1 cellular context compared by ENCODE assay signal in the genomic region with DNA sequence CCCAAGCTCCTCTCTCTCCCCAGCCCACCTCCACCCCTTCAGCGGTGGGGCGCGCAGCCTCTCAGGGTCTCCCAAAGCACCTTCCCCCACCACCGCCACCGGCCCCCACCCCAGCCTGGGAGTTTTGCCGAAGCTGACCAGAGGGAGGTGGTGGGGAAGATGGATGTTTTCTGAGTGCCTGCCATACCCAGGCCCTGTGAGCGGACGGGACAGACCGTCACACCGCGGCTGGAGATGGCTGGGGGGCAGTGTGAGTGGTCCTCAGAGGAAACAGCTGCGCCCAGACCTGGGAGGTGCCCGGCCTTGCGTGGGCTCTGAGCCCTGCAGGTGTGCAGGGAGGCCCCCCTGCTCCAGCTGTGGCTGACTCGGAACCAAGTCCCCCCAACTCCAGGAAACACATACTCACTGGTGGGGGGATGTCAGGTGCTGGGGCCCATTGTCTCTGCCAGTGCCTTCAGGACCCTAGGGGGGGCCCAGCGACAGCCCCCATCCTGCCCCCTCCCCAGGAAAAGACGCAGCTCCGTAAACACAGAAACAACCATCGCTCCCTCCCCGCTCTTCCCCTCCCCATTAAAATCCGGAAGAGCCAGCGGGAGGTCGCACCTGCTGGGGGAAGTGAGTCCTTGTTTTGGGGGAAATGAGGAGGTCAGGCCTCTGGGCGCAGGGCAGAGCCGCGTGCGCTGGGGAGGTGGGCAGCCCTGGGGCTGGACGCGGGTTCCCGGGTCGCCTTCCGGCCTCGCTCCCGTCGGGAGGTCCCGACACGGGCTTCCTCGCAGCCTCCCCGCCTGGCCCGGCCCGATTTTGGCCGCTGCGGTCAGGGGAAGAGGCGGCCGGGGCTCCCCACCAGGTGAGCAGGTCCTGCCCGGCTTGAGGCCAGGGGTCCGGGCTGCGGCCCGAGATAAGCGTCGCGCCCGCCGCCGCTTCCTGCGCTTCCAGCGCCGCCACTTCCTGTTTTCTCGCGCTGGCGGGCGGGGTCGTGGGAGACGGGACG.
TF ChIP-seq lines count a peak whose summit lies in the region.

No MANE protein-coding gene starts in this region.

TF ChIP-seq in K562, 482 proteins besides CTCF, POLR2A, EP300 and RAD21 (continued from another document and continues in another):
- TF ChIP-seq EWSR1 (IDR thresholded peaks at IDR 0.05; ENCODE audit: borderline replicate concordance, low read depth, partially characterized antibody) (no peak), ZNF347 (CRISPR knock-in tag; IDR thresholded peaks at IDR 0.05; ENCODE audit: low read depth) (no peak), ARID1B (IDR thresholded peaks at IDR 0.05) (peak; percentile 82), ZNF766 (CRISPR knock-in tag; conservative IDR thresholded peaks at IDR 0.05) (no peak), FOXK2 (conservative IDR thresholded peaks at IDR 0.05 in 1 of 2, IDR thresholded peaks at IDR 0.05 in 1 of 2; ENCODE audit: low read depth in 2 of 2) (no peak), GTF2A2 (tag; IDR thresholded peaks at IDR 0.05) (no peak), HMG20B (CRISPR knock-in tag; IDR thresholded peaks at IDR 0.05) (no peak), RUNX1 (IDR thresholded peaks at IDR 0.05; ENCODE audit: low read depth) (no peak), ZNF24 (IDR thresholded peaks at IDR 0.05) (no peak), MYBL2 (IDR thresholded peaks at IDR 0.05; ENCODE audit: low read depth) (no peak), MYBL2 (CRISPR knock-in tag; IDR thresholded peaks at IDR 0.05; ENCODE audit: borderline replicate concordance) (no peak), SRSF3 (IDR thresholded peaks at IDR 0.05; ENCODE audit: insufficient read depth, low read length) (peak; percentile 51; the same call in 1 of the 2 replicates), ZNF583 (CRISPR knock-in tag; IDR thresholded peaks at IDR 0.05) (no peak), ZNF384 (IDR thresholded peaks at IDR 0.05; ENCODE audit: low read depth, low read length) (no peak), HIVEP1 (CRISPR knock-in tag; IDR thresholded peaks at IDR 0.05) (no peak), ATF7 (IDR thresholded peaks at IDR 0.05) (peak; percentile 41; the same call in 1 of the 2 replicates), TRIM24 (IDR thresholded peaks at IDR 0.05) (peak in 1 of 2 experiments; percentile 50; a peak in 2 of 4 replicates), HNRNPUL1 (IDR thresholded peaks at IDR 0.05; ENCODE audit: low read length) (no peak), U2AF1 (optimal IDR thresholded peaks at IDR 0.05; ENCODE audit: low read depth, low read length) (no peak), ZNF282 (CRISPR knock-in tag; IDR thresholded peaks at IDR 0.05) (no peak), SNIP1 (IDR thresholded peaks at IDR 0.05; ENCODE audit: low read depth) (no peak), TEAD1 (CRISPR knock-in tag; IDR thresholded peaks at IDR 0.05) (no peak), LCOR (CRISPR knock-in tag; IDR thresholded peaks at IDR 0.05) (peak; percentile 67), ZNF121 (CRISPR knock-in tag; conservative IDR thresholded peaks at IDR 0.05) (no peak), NFRKB (IDR thresholded peaks at IDR 0.05; ENCODE audit: low read depth) (peak; percentile 55; the same call in 1 of the 2 replicates), BCOR (IDR thresholded peaks at IDR 0.05) (0 out of 2 replicates have a peak, but pooled peaks have one; percentile 35), ZNF134 (CRISPR knock-in tag; conservative IDR thresholded peaks at IDR 0.05) (no peak), DMBX1 (CRISPR knock-in tag; IDR thresholded peaks at IDR 0.05; ENCODE audit: borderline replicate concordance) (no peak), ZNF707 (CRISPR knock-in tag; conservative IDR thresholded peaks at IDR 0.05) (no peak), NUFIP1 (IDR thresholded peaks at IDR 0.05; ENCODE audit: partially characterized antibody) (no peak), MTA2 (IDR thresholded peaks at IDR 0.05; ENCODE audit: low read depth) (no peak)
- TF ChIP-seq, protein P1, sequence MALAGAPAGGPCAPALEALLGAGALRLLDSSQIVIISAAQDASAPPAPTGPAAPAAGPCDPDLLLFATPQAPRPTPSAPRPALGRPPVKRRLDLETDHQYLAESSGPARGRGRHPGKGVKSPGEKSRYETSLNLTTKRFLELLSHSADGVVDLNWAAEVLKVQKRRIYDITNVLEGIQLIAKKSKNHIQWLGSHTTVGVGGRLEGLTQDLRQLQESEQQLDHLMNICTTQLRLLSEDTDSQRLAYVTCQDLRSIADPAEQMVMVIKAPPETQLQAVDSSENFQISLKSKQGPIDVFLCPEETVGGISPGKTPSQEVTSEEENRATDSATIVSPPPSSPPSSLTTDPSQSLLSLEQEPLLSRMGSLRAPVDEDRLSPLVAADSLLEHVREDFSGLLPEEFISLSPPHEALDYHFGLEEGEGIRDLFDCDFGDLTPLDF (CRISPR knock-in tag; IDR thresholded peaks at IDR 0.05), result no peak
- TF ChIP-seq, protein P2, sequence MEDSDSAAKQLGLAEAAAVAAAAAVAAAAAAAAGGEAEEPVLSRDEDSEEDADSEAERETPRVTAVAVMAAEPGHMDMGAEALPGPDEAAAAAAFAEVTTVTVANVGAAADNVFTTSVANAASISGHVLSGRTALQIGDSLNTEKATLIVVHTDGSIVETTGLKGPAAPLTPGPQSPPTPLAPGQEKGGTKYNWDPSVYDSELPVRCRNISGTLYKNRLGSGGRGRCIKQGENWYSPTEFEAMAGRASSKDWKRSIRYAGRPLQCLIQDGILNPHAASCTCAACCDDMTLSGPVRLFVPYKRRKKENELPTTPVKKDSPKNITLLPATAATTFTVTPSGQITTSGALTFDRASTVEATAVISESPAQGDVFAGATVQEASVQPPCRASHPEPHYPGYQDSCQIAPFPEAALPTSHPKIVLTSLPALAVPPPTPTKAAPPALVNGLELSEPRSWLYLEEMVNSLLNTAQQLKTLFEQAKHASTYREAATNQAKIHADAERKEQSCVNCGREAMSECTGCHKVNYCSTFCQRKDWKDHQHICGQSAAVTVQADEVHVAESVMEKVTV (CRISPR knock-in tag; IDR thresholded peaks at IDR 0.05), result no peak
- TF ChIP-seq, protein P3, sequence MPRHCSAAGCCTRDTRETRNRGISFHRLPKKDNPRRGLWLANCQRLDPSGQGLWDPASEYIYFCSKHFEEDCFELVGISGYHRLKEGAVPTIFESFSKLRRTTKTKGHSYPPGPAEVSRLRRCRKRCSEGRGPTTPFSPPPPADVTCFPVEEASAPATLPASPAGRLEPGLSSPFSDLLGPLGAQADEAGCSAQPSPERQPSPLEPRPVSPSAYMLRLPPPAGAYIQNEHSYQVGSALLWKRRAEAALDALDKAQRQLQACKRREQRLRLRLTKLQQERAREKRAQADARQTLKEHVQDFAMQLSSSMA (CRISPR knock-in tag; IDR thresholded peaks at IDR 0.05), result no peak
- TF ChIP-seq, protein P4, sequence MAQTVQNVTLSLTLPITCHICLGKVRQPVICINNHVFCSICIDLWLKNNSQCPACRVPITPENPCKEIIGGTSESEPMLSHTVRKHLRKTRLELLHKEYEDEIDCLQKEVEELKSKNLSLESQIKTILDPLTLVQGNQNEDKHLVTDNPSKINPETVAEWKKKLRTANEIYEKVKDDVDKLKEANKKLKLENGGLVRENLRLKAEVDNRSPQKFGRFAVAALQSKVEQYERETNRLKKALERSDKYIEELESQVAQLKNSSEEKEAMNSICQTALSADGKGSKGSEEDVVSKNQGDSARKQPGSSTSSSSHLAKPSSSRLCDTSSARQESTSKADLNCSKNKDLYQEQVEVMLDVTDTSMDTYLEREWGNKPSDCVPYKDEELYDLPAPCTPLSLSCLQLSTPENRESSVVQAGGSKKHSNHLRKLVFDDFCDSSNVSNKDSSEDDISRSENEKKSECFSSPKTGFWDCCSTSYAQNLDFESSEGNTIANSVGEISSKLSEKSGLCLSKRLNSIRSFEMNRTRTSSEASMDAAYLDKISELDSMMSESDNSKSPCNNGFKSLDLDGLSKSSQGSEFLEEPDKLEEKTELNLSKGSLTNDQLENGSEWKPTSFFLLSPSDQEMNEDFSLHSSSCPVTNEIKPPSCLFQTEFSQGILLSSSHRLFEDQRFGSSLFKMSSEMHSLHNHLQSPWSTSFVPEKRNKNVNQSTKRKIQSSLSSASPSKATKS (CRISPR knock-in tag; IDR thresholded peaks at IDR 0.05), result no peak
- TF ChIP-seq, protein P5, sequence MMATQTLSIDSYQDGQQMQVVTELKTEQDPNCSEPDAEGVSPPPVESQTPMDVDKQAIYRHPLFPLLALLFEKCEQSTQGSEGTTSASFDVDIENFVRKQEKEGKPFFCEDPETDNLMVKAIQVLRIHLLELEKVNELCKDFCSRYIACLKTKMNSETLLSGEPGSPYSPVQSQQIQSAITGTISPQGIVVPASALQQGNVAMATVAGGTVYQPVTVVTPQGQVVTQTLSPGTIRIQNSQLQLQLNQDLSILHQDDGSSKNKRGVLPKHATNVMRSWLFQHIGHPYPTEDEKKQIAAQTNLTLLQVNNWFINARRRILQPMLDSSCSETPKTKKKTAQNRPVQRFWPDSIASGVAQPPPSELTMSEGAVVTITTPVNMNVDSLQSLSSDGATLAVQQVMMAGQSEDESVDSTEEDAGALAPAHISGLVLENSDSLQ (IDR thresholded peaks at IDR 0.05), result no peak
- TF ChIP-seq, protein P6, sequence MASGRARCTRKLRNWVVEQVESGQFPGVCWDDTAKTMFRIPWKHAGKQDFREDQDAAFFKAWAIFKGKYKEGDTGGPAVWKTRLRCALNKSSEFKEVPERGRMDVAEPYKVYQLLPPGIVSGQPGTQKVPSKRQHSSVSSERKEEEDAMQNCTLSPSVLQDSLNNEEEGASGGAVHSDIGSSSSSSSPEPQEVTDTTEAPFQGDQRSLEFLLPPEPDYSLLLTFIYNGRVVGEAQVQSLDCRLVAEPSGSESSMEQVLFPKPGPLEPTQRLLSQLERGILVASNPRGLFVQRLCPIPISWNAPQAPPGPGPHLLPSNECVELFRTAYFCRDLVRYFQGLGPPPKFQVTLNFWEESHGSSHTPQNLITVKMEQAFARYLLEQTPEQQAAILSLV (tag; IDR thresholded peaks at IDR 0.05), result no peak
- TF ChIP-seq, protein P7, sequence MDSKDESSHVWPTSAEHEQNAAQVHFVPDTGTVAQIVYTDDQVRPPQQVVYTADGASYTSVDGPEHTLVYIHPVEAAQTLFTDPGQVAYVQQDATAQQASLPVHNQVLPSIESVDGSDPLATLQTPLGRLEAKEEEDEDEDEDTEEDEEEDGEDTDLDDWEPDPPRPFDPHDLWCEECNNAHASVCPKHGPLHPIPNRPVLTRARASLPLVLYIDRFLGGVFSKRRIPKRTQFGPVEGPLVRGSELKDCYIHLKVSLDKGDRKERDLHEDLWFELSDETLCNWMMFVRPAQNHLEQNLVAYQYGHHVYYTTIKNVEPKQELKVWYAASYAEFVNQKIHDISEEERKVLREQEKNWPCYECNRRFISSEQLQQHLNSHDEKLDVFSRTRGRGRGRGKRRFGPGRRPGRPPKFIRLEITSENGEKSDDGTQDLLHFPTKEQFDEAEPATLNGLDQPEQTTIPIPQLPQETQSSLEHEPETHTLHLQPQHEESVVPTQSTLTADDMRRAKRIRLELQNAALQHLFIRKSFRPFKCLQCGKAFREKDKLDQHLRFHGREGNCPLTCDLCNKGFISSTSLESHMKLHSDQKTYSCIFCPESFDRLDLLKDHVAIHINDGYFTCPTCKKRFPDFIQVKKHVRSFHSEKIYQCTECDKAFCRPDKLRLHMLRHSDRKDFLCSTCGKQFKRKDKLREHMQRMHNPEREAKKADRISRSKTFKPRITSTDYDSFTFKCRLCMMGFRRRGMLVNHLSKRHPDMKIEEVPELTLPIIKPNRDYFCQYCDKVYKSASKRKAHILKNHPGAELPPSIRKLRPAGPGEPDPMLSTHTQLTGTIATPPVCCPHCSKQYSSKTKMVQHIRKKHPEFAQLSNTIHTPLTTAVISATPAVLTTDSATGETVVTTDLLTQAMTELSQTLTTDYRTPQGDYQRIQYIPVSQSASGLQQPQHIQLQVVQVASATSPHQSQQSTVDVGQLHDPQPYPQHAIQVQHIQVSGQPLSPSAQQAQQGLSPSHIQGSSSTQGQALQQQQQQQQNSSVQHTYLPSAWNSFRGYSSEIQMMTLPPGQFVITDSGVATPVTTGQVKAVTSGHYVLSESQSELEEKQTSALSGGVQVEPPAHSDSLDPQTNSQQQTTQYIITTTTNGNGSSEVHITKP (IDR thresholded peaks at IDR 0.05; ENCODE audit: partially characterized antibody), result no peak
- TF ChIP-seq, protein P8, sequence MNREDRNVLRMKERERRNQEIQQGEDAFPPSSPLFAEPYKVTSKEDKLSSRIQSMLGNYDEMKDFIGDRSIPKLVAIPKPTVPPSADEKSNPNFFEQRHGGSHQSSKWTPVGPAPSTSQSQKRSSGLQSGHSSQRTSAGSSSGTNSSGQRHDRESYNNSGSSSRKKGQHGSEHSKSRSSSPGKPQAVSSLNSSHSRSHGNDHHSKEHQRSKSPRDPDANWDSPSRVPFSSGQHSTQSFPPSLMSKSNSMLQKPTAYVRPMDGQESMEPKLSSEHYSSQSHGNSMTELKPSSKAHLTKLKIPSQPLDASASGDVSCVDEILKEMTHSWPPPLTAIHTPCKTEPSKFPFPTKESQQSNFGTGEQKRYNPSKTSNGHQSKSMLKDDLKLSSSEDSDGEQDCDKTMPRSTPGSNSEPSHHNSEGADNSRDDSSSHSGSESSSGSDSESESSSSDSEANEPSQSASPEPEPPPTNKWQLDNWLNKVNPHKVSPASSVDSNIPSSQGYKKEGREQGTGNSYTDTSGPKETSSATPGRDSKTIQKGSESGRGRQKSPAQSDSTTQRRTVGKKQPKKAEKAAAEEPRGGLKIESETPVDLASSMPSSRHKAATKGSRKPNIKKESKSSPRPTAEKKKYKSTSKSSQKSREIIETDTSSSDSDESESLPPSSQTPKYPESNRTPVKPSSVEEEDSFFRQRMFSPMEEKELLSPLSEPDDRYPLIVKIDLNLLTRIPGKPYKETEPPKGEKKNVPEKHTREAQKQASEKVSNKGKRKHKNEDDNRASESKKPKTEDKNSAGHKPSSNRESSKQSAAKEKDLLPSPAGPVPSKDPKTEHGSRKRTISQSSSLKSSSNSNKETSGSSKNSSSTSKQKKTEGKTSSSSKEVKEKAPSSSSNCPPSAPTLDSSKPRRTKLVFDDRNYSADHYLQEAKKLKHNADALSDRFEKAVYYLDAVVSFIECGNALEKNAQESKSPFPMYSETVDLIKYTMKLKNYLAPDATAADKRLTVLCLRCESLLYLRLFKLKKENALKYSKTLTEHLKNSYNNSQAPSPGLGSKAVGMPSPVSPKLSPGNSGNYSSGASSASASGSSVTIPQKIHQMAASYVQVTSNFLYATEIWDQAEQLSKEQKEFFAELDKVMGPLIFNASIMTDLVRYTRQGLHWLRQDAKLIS (CRISPR knock-in tag; IDR thresholded peaks at IDR 0.05), result no peak
- TF ChIP-seq, protein P9, sequence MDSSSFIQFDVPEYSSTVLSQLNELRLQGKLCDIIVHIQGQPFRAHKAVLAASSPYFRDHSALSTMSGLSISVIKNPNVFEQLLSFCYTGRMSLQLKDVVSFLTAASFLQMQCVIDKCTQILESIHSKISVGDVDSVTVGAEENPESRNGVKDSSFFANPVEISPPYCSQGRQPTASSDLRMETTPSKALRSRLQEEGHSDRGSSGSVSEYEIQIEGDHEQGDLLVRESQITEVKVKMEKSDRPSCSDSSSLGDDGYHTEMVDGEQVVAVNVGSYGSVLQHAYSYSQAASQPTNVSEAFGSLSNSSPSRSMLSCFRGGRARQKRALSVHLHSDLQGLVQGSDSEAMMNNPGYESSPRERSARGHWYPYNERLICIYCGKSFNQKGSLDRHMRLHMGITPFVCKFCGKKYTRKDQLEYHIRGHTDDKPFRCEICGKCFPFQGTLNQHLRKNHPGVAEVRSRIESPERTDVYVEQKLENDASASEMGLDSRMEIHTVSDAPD (CRISPR knock-in tag; IDR thresholded peaks at IDR 0.05), result no peak
